1 cellular context compared by ENCODE assay signal in the genomic region with DNA sequence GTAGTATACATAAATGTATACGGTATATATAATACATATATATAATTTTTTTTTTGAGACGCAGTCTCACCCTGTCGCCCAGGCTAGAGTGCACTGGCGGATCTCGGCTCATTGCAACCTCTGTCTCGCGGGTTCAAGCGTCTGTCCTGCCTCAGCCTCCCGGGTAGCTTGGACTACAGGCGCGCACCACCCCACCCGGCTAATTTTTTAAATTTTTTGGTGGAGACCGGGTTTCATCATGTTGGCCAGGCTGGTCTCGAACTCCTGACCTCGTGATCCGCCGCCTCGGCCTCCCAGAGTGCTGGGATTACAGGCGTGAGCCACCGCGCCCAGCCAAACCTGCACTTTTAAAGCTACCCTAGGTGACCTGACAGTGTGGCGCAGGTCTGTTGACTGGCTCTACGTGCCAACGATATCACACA.
A peak's percentile ranks its signal among the peaks of the same experiment; 100 is the strongest.
TF ChIP-seq lines count a peak whose summit lies in the region.

No MANE protein-coding gene starts in this region.

TF ChIP-seq in H1, 55 proteins besides CTCF, POLR2A, EP300 and RAD21:
- TF ChIP-seq CREB1 (IDR thresholded peaks at IDR 0.05) (0 out of 2 replicates have a peak, but pooled peaks have one; percentile 19), GTF2F1 (IDR thresholded peaks at IDR 0.05; ENCODE audit: borderline replicate concordance, low read depth, low read length) (no peak), ATF2 (IDR thresholded peaks at IDR 0.05; ENCODE audit: low read length) (0 out of 2 replicates have a peak, but pooled peaks have one; percentile 26)
